Comparison of ENCODE assay signal across 1 cellular context in the genomic region with DNA sequence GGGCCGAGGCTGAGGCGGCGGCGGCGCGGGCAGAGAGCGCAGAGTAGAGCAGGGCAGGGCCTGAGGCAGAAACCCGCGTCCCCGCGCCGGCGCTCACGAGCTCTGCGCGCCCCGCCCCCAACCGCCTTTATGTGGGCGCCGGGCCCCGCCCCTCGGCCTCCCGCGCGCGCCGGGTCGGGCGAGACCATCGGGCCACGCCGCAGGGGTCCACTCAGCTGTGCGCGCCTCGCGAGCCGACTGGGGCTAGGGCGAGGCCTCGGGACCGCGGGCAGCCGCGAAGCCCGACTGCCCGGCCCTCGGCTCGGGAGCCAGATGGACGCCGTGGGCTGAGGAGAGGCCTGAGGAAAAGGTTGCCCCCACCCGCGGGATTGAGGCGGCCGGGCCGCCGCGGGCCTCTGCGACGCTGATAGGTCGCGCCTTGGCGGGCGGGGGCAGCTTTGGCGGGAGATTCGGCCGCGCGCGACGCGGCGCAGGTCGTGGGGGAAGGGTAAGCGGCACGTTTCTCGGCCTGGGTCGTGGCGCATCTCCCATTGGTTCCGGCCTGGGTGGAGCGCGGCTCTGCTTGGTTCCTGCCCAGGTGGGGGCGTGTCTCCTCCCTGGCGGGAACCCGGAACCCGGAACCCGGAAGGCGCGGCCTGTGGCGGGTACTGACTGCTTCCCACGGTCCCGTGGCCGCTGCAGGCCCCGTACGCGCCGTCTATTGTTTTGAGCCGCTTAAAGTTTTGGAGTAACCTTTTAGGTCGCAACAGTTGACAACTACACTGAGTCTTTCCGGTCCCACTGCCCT.
A peak's percentile ranks its signal among the peaks of the same experiment; 100 is the strongest.
TF ChIP-seq lines count a peak whose summit lies in the region.

A gene (minus strand): TSS at position 104 of the 787 bp plus-strand sequence. CDS start 131 bp downstream, outside the sequence.

TF ChIP-seq in HepG2, 621 proteins besides CTCF, POLR2A, EP300 and RAD21 (continued from another document and continues in another):
- TF ChIP-seq, protein P1, sequence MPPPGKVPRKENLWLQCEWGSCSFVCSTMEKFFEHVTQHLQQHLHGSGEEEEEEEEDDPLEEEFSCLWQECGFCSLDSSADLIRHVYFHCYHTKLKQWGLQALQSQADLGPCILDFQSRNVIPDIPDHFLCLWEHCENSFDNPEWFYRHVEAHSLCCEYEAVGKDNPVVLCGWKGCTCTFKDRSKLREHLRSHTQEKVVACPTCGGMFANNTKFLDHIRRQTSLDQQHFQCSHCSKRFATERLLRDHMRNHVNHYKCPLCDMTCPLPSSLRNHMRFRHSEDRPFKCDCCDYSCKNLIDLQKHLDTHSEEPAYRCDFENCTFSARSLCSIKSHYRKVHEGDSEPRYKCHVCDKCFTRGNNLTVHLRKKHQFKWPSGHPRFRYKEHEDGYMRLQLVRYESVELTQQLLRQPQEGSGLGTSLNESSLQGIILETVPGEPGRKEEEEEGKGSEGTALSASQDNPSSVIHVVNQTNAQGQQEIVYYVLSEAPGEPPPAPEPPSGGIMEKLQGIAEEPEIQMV (CRISPR knock-in tag; IDR thresholded peaks at IDR 0.05; ENCODE audit: low read depth) = peak; percentile 93
- peak; percentile 72; the same call in 1 of the 2 replicates for TF ChIP-seq MTA1 (CRISPR knock-in tag; IDR thresholded peaks at IDR 0.05; ENCODE audit: borderline replicate concordance)
- TF ChIP-seq ZNF530 (CRISPR knock-in tag; IDR thresholded peaks at IDR 0.05; ENCODE audit: low read depth) = no peak
- TF ChIP-seq ADNP (CRISPR knock-in tag; IDR thresholded peaks at IDR 0.05) = no peak
- TF ChIP-seq SKI (IDR thresholded peaks at IDR 0.05; ENCODE audit: partially characterized antibody) = no peak
- peak; percentile 96 for TF ChIP-seq NRL (CRISPR knock-in tag; IDR thresholded peaks at IDR 0.05; ENCODE audit: borderline replicate concordance)
- TF ChIP-seq, protein P2, sequence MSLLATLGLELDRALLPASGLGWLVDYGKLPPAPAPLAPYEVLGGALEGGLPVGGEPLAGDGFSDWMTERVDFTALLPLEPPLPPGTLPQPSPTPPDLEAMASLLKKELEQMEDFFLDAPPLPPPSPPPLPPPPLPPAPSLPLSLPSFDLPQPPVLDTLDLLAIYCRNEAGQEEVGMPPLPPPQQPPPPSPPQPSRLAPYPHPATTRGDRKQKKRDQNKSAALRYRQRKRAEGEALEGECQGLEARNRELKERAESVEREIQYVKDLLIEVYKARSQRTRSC (CRISPR knock-in tag; IDR thresholded peaks at IDR 0.05; ENCODE audit: low read depth) = 0 out of 2 replicates have a peak, but pooled peaks have one; percentile 48
- peak; percentile 44; the same call in 1 of the 2 replicates for TF ChIP-seq FOXO1 (CRISPR knock-in tag; IDR thresholded peaks at IDR 0.05)
- TF ChIP-seq, protein P3, sequence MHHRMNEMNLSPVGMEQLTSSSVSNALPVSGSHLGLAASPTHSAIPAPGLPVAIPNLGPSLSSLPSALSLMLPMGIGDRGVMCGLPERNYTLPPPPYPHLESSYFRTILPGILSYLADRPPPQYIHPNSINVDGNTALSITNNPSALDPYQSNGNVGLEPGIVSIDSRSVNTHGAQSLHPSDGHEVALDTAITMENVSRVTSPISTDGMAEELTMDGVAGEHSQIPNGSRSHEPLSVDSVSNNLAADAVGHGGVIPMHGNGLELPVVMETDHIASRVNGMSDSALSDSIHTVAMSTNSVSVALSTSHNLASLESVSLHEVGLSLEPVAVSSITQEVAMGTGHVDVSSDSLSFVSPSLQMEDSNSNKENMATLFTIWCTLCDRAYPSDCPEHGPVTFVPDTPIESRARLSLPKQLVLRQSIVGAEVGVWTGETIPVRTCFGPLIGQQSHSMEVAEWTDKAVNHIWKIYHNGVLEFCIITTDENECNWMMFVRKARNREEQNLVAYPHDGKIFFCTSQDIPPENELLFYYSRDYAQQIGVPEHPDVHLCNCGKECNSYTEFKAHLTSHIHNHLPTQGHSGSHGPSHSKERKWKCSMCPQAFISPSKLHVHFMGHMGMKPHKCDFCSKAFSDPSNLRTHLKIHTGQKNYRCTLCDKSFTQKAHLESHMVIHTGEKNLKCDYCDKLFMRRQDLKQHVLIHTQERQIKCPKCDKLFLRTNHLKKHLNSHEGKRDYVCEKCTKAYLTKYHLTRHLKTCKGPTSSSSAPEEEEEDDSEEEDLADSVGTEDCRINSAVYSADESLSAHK (CRISPR knock-in tag; IDR thresholded peaks at IDR 0.05; ENCODE audit: borderline replicate concordance) = no peak
- no peak for TF ChIP-seq ZNF567 (CRISPR knock-in tag; IDR thresholded peaks at IDR 0.05; ENCODE audit: borderline replicate concordance)
- TF ChIP-seq HES4 (CRISPR knock-in tag; IDR thresholded peaks at IDR 0.05; ENCODE audit: borderline replicate concordance) = peak; percentile 89
- TF ChIP-seq, protein P4, sequence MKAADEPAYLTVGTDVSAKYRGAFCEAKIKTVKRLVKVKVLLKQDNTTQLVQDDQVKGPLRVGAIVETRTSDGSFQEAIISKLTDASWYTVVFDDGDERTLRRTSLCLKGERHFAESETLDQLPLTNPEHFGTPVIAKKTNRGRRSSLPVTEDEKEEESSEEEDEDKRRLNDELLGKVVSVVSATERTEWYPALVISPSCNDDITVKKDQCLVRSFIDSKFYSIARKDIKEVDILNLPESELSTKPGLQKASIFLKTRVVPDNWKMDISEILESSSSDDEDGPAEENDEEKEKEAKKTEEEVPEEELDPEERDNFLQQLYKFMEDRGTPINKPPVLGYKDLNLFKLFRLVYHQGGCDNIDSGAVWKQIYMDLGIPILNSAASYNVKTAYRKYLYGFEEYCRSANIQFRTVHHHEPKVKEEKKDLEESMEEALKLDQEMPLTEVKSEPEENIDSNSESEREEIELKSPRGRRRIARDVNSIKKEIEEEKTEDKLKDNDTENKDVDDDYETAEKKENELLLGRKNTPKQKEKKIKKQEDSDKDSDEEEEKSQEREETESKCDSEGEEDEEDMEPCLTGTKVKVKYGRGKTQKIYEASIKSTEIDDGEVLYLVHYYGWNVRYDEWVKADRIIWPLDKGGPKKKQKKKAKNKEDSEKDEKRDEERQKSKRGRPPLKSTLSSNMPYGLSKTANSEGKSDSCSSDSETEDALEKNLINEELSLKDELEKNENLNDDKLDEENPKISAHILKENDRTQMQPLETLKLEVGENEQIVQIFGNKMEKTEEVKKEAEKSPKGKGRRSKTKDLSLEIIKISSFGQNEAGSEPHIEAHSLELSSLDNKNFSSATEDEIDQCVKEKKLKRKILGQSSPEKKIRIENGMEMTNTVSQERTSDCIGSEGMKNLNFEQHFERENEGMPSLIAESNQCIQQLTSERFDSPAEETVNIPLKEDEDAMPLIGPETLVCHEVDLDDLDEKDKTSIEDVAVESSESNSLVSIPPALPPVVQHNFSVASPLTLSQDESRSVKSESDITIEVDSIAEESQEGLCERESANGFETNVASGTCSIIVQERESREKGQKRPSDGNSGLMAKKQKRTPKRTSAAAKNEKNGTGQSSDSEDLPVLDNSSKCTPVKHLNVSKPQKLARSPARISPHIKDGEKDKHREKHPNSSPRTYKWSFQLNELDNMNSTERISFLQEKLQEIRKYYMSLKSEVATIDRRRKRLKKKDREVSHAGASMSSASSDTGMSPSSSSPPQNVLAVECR (CRISPR knock-in tag; IDR thresholded peaks at IDR 0.05; ENCODE audit: borderline replicate concordance) = peak; percentile 99
- peak; percentile 77; the same call in 1 of the 2 replicates for TF ChIP-seq ZNF674 (CRISPR knock-in tag; IDR thresholded peaks at IDR 0.05; ENCODE audit: low read depth)
- 0 out of 2 replicates have a peak, but pooled peaks have one; percentile 20 for TF ChIP-seq POGZ (CRISPR knock-in tag; IDR thresholded peaks at IDR 0.05)
- TF ChIP-seq NFIB (CRISPR knock-in tag; IDR thresholded peaks at IDR 0.05; ENCODE audit: borderline replicate concordance) = peak; percentile 95
- no peak for TF ChIP-seq MBNL3 (CRISPR knock-in tag; conservative IDR thresholded peaks at IDR 0.05)
- peak; percentile 69 for TF ChIP-seq CHD2 (IDR thresholded peaks at IDR 0.05; ENCODE audit: low read depth, low read length)
- TF ChIP-seq ZBTB38 (CRISPR knock-in tag; IDR thresholded peaks at IDR 0.05) = peak; percentile 90; the same call in 1 of the 2 replicates
- TF ChIP-seq ZNF672 (CRISPR knock-in tag; IDR thresholded peaks at IDR 0.05) = 0 out of 2 replicates have a peak, but pooled peaks have one; percentile 50
- peak; percentile 98 for TF ChIP-seq ZNF605 (CRISPR knock-in tag; IDR thresholded peaks at IDR 0.05)
- TF ChIP-seq ZBTB8A (CRISPR knock-in tag; IDR thresholded peaks at IDR 0.05; ENCODE audit: borderline replicate concordance, low read depth) = peak; percentile 60; the same call in 1 of the 2 replicates
- TF ChIP-seq, protein P5, sequence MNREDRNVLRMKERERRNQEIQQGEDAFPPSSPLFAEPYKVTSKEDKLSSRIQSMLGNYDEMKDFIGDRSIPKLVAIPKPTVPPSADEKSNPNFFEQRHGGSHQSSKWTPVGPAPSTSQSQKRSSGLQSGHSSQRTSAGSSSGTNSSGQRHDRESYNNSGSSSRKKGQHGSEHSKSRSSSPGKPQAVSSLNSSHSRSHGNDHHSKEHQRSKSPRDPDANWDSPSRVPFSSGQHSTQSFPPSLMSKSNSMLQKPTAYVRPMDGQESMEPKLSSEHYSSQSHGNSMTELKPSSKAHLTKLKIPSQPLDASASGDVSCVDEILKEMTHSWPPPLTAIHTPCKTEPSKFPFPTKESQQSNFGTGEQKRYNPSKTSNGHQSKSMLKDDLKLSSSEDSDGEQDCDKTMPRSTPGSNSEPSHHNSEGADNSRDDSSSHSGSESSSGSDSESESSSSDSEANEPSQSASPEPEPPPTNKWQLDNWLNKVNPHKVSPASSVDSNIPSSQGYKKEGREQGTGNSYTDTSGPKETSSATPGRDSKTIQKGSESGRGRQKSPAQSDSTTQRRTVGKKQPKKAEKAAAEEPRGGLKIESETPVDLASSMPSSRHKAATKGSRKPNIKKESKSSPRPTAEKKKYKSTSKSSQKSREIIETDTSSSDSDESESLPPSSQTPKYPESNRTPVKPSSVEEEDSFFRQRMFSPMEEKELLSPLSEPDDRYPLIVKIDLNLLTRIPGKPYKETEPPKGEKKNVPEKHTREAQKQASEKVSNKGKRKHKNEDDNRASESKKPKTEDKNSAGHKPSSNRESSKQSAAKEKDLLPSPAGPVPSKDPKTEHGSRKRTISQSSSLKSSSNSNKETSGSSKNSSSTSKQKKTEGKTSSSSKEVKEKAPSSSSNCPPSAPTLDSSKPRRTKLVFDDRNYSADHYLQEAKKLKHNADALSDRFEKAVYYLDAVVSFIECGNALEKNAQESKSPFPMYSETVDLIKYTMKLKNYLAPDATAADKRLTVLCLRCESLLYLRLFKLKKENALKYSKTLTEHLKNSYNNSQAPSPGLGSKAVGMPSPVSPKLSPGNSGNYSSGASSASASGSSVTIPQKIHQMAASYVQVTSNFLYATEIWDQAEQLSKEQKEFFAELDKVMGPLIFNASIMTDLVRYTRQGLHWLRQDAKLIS (CRISPR knock-in tag; IDR thresholded peaks at IDR 0.05) = no peak
- TF ChIP-seq YEATS2 (CRISPR knock-in tag; IDR thresholded peaks at IDR 0.05; ENCODE audit: borderline replicate concordance) = peak; percentile 95
- TF ChIP-seq RFX1 (IDR thresholded peaks at IDR 0.05) = no peak
- TF ChIP-seq SNAI1 (CRISPR knock-in tag; IDR thresholded peaks at IDR 0.05; ENCODE audit: borderline replicate concordance) = peak; percentile 92
- peak; percentile 97 for TF ChIP-seq ZFYVE20 (CRISPR knock-in tag; IDR thresholded peaks at IDR 0.05; ENCODE audit: borderline replicate concordance, low read depth)
- TF ChIP-seq, protein P6, sequence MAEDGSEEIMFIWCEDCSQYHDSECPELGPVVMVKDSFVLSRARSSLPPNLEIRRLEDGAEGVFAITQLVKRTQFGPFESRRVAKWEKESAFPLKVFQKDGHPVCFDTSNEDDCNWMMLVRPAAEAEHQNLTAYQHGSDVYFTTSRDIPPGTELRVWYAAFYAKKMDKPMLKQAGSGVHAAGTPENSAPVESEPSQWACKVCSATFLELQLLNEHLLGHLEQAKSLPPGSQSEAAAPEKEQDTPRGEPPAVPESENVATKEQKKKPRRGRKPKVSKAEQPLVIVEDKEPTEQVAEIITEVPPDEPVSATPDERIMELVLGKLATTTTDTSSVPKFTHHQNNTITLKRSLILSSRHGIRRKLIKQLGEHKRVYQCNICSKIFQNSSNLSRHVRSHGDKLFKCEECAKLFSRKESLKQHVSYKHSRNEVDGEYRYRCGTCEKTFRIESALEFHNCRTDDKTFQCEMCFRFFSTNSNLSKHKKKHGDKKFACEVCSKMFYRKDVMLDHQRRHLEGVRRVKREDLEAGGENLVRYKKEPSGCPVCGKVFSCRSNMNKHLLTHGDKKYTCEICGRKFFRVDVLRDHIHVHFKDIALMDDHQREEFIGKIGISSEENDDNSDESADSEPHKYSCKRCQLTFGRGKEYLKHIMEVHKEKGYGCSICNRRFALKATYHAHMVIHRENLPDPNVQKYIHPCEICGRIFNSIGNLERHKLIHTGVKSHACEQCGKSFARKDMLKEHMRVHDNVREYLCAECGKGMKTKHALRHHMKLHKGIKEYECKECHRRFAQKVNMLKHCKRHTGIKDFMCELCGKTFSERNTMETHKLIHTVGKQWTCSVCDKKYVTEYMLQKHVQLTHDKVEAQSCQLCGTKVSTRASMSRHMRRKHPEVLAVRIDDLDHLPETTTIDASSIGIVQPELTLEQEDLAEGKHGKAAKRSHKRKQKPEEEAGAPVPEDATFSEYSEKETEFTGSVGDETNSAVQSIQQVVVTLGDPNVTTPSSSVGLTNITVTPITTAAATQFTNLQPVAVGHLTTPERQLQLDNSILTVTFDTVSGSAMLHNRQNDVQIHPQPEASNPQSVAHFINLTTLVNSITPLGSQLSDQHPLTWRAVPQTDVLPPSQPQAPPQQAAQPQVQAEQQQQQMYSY (CRISPR knock-in tag; IDR thresholded peaks at IDR 0.05) = peak; percentile 76
- TF ChIP-seq, protein P7, sequence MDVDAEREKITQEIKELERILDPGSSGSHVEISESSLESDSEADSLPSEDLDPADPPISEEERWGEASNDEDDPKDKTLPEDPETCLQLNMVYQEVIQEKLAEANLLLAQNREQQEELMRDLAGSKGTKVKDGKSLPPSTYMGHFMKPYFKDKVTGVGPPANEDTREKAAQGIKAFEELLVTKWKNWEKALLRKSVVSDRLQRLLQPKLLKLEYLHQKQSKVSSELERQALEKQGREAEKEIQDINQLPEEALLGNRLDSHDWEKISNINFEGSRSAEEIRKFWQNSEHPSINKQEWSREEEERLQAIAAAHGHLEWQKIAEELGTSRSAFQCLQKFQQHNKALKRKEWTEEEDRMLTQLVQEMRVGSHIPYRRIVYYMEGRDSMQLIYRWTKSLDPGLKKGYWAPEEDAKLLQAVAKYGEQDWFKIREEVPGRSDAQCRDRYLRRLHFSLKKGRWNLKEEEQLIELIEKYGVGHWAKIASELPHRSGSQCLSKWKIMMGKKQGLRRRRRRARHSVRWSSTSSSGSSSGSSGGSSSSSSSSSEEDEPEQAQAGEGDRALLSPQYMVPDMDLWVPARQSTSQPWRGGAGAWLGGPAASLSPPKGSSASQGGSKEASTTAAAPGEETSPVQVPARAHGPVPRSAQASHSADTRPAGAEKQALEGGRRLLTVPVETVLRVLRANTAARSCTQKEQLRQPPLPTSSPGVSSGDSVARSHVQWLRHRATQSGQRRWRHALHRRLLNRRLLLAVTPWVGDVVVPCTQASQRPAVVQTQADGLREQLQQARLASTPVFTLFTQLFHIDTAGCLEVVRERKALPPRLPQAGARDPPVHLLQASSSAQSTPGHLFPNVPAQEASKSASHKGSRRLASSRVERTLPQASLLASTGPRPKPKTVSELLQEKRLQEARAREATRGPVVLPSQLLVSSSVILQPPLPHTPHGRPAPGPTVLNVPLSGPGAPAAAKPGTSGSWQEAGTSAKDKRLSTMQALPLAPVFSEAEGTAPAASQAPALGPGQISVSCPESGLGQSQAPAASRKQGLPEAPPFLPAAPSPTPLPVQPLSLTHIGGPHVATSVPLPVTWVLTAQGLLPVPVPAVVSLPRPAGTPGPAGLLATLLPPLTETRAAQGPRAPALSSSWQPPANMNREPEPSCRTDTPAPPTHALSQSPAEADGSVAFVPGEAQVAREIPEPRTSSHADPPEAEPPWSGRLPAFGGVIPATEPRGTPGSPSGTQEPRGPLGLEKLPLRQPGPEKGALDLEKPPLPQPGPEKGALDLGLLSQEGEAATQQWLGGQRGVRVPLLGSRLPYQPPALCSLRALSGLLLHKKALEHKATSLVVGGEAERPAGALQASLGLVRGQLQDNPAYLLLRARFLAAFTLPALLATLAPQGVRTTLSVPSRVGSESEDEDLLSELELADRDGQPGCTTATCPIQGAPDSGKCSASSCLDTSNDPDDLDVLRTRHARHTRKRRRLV (CRISPR knock-in tag; IDR thresholded peaks at IDR 0.05) = 0 out of 2 replicates have a peak, but pooled peaks have one; percentile 51
- no peak for TF ChIP-seq ZNF619 (CRISPR knock-in tag; IDR thresholded peaks at IDR 0.05)
